In genomic region chr22:49943771-49944398, GRCh38 we compare ENCODE assay signal across 1 cellular context.
TF ChIP-seq lines count a peak whose summit lies in the region.

No MANE protein-coding gene starts in this region.

TF ChIP-seq in A549, 52 proteins besides CTCF, POLR2A, EP300 and RAD21:
- TF ChIP-seq RNF2 (IDR thresholded peaks at IDR 0.05; ENCODE audit: borderline replicate concordance, low read depth) (no peak), BHLHE40 (IDR thresholded peaks at IDR 0.05; ENCODE audit: low read depth, low read length) (no peak), HEYL (CRISPR knock-in tag; IDR thresholded peaks at IDR 0.05) (no peak), ZFP36 (IDR thresholded peaks at IDR 0.05; ENCODE audit: borderline replicate concordance, partially characterized antibody) (peak; percentile 30)
